11 cellular contexts compared by ENCODE assay signal in genomic region chr5:157388148-157388547, GRCh38.
A peak's percentile ranks its signal among the peaks of the same experiment; 100 is the strongest.
DNase-seq lines count a peak whose midpoint lies in the region; ATAC-seq and TF ChIP-seq lines count a peak whose summit lies in the region.
"Had no signal": no experiment of that assay in that cellular context is flagged by ENCODE, and none has a peak within 500 bp of the region (broad histone marks: within the 10 kb centered on the region; RNA-seq: fewer than 3 reads in every experiment).

No MANE protein-coding gene starts in this region.

- no peak for TF ChIP-seq CTCF in heart right ventricle (IDR thresholded peaks at IDR 0.05)
- no peak for TF ChIP-seq CTCF in vagina (IDR thresholded peaks at IDR 0.05)

- H3K4me1 ChIP-seq in heart right ventricle: peaks cover 0 to 48% (median 23%) of the 10 kb centered on the region in 9 donors
- H3K4me1 ChIP-seq in muscle layer of duodenum (ENCODE audit: control insufficient read depth in 1 of 2, insufficient read depth in 2 of 2, low read length in 2 of 2): peaks cover 7 to 12% of the 10 kb centered on the region in 2 donors
- peaks cover 18% of the 10 kb centered on the region for H3K4me1 ChIP-seq in vagina

- no peak for ATAC-seq in heart right ventricle
- ATAC-seq in left cardiac atrium: no peak
- ATAC-seq in HG02610 (IDR thresholded peaks at IDR 0.05; ENCODE audit: unreplicated experiment): no peak

- no peak for TF ChIP-seq POLR2A in vagina (IDR thresholded peaks at IDR 0.05)

- DNase-seq in heart right ventricle (no peak), left cardiac atrium (no peak), amniotic epithelial cell (ENCODE audit: low read depth) (peak; percentile 44), vagina (ENCODE audit: extremely low spot score in 2 of 2) (no peak), RPMI8226 (no peak), glomerular visceral epithelial cell (ENCODE audit: extremely low spot score) (no peak)
- DNase-seq: activated CD4-positive, alpha-beta T cell treated with anti-CD3 and anti-CD28 coated beads for 4 hours; OCI-M1 had no signal

- H3K36me3 ChIP-seq in heart right ventricle (peaks cover 0 to 72% (median 0%) of the 10 kb centered on the region in 9 donors), muscle layer of duodenum (ENCODE audit: control insufficient read depth in 1 of 2, insufficient read depth in 2 of 2, low read length in 2 of 2) (peaks cover 0 to 4% of the 10 kb centered on the region in 2 donors), vagina (no peaks in the 10 kb centered on the region)

- intact Hi-C loops in heart right ventricle (cut with DNase I) (no loop called here), left cardiac atrium (cut with DNase I) (no loop called here), vagina (cut with DNase I) (no loop called here)

- no peaks in the 10 kb centered on the region for H3K9me3 ChIP-seq in heart right ventricle
- H3K9me3 ChIP-seq in muscle layer of duodenum (ENCODE audit: control insufficient read depth in 1 of 2, low read length in 2 of 2): no peaks in the 10 kb centered on the region
- H3K9me3 ChIP-seq in vagina: no peaks in the 10 kb centered on the region

- H3K4me3 ChIP-seq in heart right ventricle: no peak overlapping the region
- no peak overlapping the region for H3K4me3 ChIP-seq in muscle layer of duodenum (ENCODE audit: low read depth in 1 of 2, low read length in 2 of 2)
- H3K4me3 ChIP-seq in vagina: no peak overlapping the region

- H3K27ac ChIP-seq in heart right ventricle (peak overlapping the region in 7 of 10 donors; percentile 8 to 82 (median 77)), muscle layer of duodenum (ENCODE audit: low read length) (peak overlapping the region; percentile 76), vagina (peak overlapping the region; percentile 73)
- H3K27ac ChIP-seq: C4-2B had no signal

- H3K27me3 ChIP-seq in heart right ventricle (no peaks in the 10 kb centered on the region), muscle layer of duodenum (ENCODE audit: low read depth, low read length) (no peaks in the 10 kb centered on the region), vagina (no peaks in the 10 kb centered on the region)
